In genomic region chr18:63664571-63664970, GRCh38 we compare ENCODE assay signal across 25 cellular contexts. TPM values are rescaled to one million over a fixed set of nuclear protein-coding genes. Genes with fewer than 3 reads are reported as not detected.
"Had no signal": no experiment of that assay in that cellular context is flagged by ENCODE, and none has a peak within 500 bp of the region (broad histone marks: within the 10 kb centered on the region; RNA-seq: fewer than 3 reads in every experiment).

No MANE protein-coding gene starts in this region.

- DNase-seq: activated CD4-positive, alpha-beta T cell treated with anti-CD3 and anti-CD28 coated beads for 36 hours; activated CD4-positive, alpha-beta T cell treated with anti-CD3 and anti-CD28 coated beads, Interleukin-2, amount 10 ng/mL, durations not matched to agents 7 days and 5 days; activated CD4-positive, alpha-beta T cell treated with anti-CD3 and anti-CD28 coated beads, Interleukin-2, amount 50 U/mL, for 48 hours; activated CD8-positive, alpha-beta T cell treated with anti-CD3 and anti-CD28 coated beads, Interleukin-2, amount 10 ng/mL, durations not matched to agents 7 days and 5 days; activated gamma-delta T cell treated with Interleukin-2 at 50 U/mL for 16 hours; activated naive CD4-positive, alpha-beta T cell treated with anti-CD3 and anti-CD28 coated beads for 36 hours; activated T-cell treated with anti-CD3 and anti-CD28 coated beads, Interleukin-2, amount 50 U/mL, for 24 hours; adrenal gland; NCI-H1105; NCI-H1417 treated with DMSO at 0.1 percent for 48 hours; NCI-H1694 treated with DMSO at 0.1 percent for 48 hours; NCI-H2029; NCI-H345; NCI-H524 treated with DMSO at 0.1 percent for 48 hours; PC-9; SHP77; SJCRH30 had no signal

- H2AFZ ChIP-seq: PC-9 had no signal

- ATAC-seq: activated CD4-positive, alpha-beta T cell treated with anti-CD3 and anti-CD28 coated beads for 36 hours; activated CD4-positive, CD25-positive, alpha-beta regulatory T cell treated with anti-CD3 and anti-CD28 coated beads, Interleukin-2, amount 50 U/mL, for 24 hours; activated CD8-positive, alpha-beta T cell treated with anti-CD3 and anti-CD28 coated beads, Interleukin-2, amount 10 ng/mL, durations not matched to agents 7 days and 5 days; activated naive CD4-positive, alpha-beta T cell treated with anti-CD3 and anti-CD28 coated beads, Interleukin-2, amount 50 U/mL, for 72 hours; K562; WTC11 had no signal

- H3K27ac ChIP-seq: adrenal gland, cardiac muscle cell, PC-9, SJCRH30, SK-N-MC had no signal

- H3K27me3 ChIP-seq: adrenal gland, cardiac muscle cell, SJCRH30 had no signal

- H3K4me2 ChIP-seq: PC-9 had no signal

- H3K9me3 ChIP-seq: adrenal gland, SJCRH30 had no signal

- H3K36me3 ChIP-seq: adrenal gland, cardiac muscle cell, SJCRH30 had no signal

- H3K4me3 ChIP-seq: adrenal gland, cardiac muscle cell, K562, PC-9, SJCRH30, SK-N-MC had no signal

- H3K4me1 ChIP-seq: adrenal gland, SJCRH30 had no signal

RNA-seq across cellular contexts. Expression of gene SERPINB3, which starts 2.9 kb away (rescaled TPM):
- total RNA-seq: activated CD4-positive, alpha-beta T cell treated with anti-CD3 and anti-CD28 coated beads for 36 hours; activated CD4-positive, alpha-beta T cell treated with anti-CD3 and anti-CD28 coated beads, Interleukin-2, amount 10 ng/mL, durations not matched to agents 7 days and 5 days; activated CD8-positive, alpha-beta T cell treated with anti-CD3 and anti-CD28 coated beads, Interleukin-2, amount 10 ng/mL, durations not matched to agents 7 days and 5 days; activated naive CD4-positive, alpha-beta T cell treated with anti-CD3 and anti-CD28 coated beads for 36 hours; activated naive CD4-positive, alpha-beta T cell treated with anti-CD3 and anti-CD28 coated beads, Interleukin-2, amount 50 U/mL, for 72 hours; adrenal gland; cardiac muscle cell; K562; M059J; PC-9; SJCRH30 had no signal

RNA-seq across cellular contexts. Expression of gene SERPINB4, which starts 20.5 kb away (rescaled TPM):
- total RNA-seq: activated CD4-positive, alpha-beta T cell treated with anti-CD3 and anti-CD28 coated beads for 36 hours; activated CD4-positive, alpha-beta T cell treated with anti-CD3 and anti-CD28 coated beads, Interleukin-2, amount 10 ng/mL, durations not matched to agents 7 days and 5 days; activated CD8-positive, alpha-beta T cell treated with anti-CD3 and anti-CD28 coated beads, Interleukin-2, amount 10 ng/mL, durations not matched to agents 7 days and 5 days; activated naive CD4-positive, alpha-beta T cell treated with anti-CD3 and anti-CD28 coated beads for 36 hours; activated naive CD4-positive, alpha-beta T cell treated with anti-CD3 and anti-CD28 coated beads, Interleukin-2, amount 50 U/mL, for 72 hours; adrenal gland; cardiac muscle cell; K562; NCI-H460; PC-9; SJCRH30 had no signal

RNA-seq across cellular contexts. Expression of gene SERPINB11, which starts 38.2 kb away (rescaled TPM):
- total RNA-seq: activated CD4-positive, alpha-beta T cell treated with anti-CD3 and anti-CD28 coated beads for 36 hours; activated CD4-positive, alpha-beta T cell treated with anti-CD3 and anti-CD28 coated beads, Interleukin-2, amount 10 ng/mL, durations not matched to agents 7 days and 5 days; activated CD8-positive, alpha-beta T cell treated with anti-CD3 and anti-CD28 coated beads, Interleukin-2, amount 10 ng/mL, durations not matched to agents 7 days and 5 days; activated naive CD4-positive, alpha-beta T cell treated with anti-CD3 and anti-CD28 coated beads for 36 hours; activated naive CD4-positive, alpha-beta T cell treated with anti-CD3 and anti-CD28 coated beads, Interleukin-2, amount 50 U/mL, for 72 hours; adrenal gland; cardiac muscle cell; K562; M059J; PC-9; SJCRH30; WTC11 had no signal
